Comparison of ENCODE assay signal across 1 cellular context in the genomic region with DNA sequence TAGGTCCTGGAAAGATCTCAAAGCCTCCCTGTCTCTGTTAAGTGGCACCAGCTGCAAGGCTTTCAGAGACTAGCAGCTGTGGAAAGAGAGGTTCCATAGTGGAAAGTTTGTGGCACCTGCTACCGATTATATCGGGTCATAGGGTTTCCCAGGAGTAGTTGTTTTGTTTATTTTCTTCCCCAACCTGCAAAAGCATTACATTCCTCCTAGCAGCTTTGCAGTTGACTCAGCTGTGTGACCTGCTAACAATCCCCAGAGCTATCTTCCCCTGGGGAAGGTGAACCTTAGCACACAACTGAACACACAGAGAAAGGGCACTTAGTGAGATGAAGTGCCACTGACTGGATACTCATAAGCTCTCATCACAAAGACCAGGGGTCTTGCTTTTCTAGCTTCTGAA.
TF ChIP-seq lines count a peak whose summit lies in the region.

No MANE protein-coding gene starts in this region.

TF ChIP-seq in GM12878, 131 proteins besides CTCF, POLR2A, EP300 and RAD21 (continued from another document):
- TF ChIP-seq, protein P1, sequence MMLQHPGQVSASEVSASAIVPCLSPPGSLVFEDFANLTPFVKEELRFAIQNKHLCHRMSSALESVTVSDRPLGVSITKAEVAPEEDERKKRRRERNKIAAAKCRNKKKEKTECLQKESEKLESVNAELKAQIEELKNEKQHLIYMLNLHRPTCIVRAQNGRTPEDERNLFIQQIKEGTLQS (IDR thresholded peaks at IDR 0.05; ENCODE audit: borderline replicate concordance, extremely low read depth, low read depth, low read length), result no peak
- TF ChIP-seq TCF7 (IDR thresholded peaks at IDR 0.05; ENCODE audit: borderline replicate concordance), result no peak
